In genomic region chr3:122415762-122416654, GRCh38 we compare ENCODE assay signal across 8 cellular contexts.
DNase-seq lines count a peak whose midpoint lies in the region; ATAC-seq and TF ChIP-seq lines count a peak whose summit lies in the region.

TSS of gene WDR5B (minus strand) at chr3:122416062. CDS start at chr3:122415528, 534 bp downstream.

- DNase-seq in brain pericyte (ENCODE audit: low read depth, low spot score) (peak; percentile 94), smooth muscle cell of the brain vasculature (ENCODE audit: low read depth, low spot score) (peak; percentile 97), NCI-H748 (lab: John Stamatoyannopoulos, UW; ENCODE audit: unreplicated experiment) (no peak), NCI-H82 treated with DMSO at 0.1 percent for 48 hours (lab: John Stamatoyannopoulos, UW; ENCODE audit: unreplicated experiment) (no peak)

- H3K9me3 ChIP-seq in iPS-20b (ENCODE audit: insufficient read depth, low read depth, low read length), result no peaks in the 10 kb centered on the region

- peak within 1 kb of the TSS; percentile 53 for H3K27ac ChIP-seq in iPS-20b (ENCODE audit: low read length)

- ATAC-seq in GM18519 (IDR thresholded peaks at IDR 0.05; ENCODE audit: low FRiP score, unreplicated experiment) (peak; percentile 79), HG03025 (IDR thresholded peaks at IDR 0.05; ENCODE audit: low FRiP score, unreplicated experiment) (peak; percentile 86), SK-N-SH treated with all-trans-retinoic acid at 6 μM for 48 hours (peak; percentile 90)

- H3K36me3 ChIP-seq in iPS-20b (ENCODE audit: insufficient read depth, low read depth, low read length), result peaks cover 2% of the 10 kb centered on the region

- peak within 1 kb of the TSS; percentile 94 for H3K9ac ChIP-seq in iPS-20b (ENCODE audit: low read depth, low read length)

- no peaks in the 10 kb centered on the region for H3K27me3 ChIP-seq in iPS-20b (ENCODE audit: insufficient read depth, low read length)

- peaks cover 7% of the 10 kb centered on the region; the same call in 1 of the 2 replicates for H3K4me1 ChIP-seq in iPS-20b (ENCODE audit: insufficient read depth, low read length)

- peak within 1 kb of the TSS; percentile 93 for H3K4me3 ChIP-seq in iPS-20b (ENCODE audit: low read length)

TF ChIP-seq in SK-N-SH treated with all-trans-retinoic acid at 6 μM for 48 hours, 23 proteins besides CTCF, POLR2A, EP300 and RAD21:
- TF ChIP-seq RARB (CRISPR knock-in tag; IDR thresholded peaks at IDR 0.05) (0 out of 2 replicates have a peak, but pooled peaks have one; percentile 29), ARNTL (CRISPR knock-in tag; IDR thresholded peaks at IDR 0.05; ENCODE audit: borderline replicate concordance, low read depth) (no peak), ZNF8 (CRISPR knock-in tag; IDR thresholded peaks at IDR 0.05) (peak; percentile 5; the same call in 1 of the 2 replicates)
- TF ChIP-seq, protein P1, sequence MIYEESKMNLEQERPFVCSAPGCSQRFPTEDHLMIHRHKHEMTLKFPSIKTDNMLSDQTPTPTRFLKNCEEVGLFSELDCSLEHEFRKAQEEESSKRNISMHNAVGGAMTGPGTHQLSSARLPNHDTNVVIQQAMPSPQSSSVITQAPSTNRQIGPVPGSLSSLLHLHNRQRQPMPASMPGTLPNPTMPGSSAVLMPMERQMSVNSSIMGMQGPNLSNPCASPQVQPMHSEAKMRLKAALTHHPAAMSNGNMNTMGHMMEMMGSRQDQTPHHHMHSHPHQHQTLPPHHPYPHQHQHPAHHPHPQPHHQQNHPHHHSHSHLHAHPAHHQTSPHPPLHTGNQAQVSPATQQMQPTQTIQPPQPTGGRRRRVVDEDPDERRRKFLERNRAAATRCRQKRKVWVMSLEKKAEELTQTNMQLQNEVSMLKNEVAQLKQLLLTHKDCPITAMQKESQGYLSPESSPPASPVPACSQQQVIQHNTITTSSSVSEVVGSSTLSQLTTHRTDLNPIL (CRISPR knock-in tag; IDR thresholded peaks at IDR 0.05; ENCODE audit: low read depth), result no peak
- TF ChIP-seq, protein P2, sequence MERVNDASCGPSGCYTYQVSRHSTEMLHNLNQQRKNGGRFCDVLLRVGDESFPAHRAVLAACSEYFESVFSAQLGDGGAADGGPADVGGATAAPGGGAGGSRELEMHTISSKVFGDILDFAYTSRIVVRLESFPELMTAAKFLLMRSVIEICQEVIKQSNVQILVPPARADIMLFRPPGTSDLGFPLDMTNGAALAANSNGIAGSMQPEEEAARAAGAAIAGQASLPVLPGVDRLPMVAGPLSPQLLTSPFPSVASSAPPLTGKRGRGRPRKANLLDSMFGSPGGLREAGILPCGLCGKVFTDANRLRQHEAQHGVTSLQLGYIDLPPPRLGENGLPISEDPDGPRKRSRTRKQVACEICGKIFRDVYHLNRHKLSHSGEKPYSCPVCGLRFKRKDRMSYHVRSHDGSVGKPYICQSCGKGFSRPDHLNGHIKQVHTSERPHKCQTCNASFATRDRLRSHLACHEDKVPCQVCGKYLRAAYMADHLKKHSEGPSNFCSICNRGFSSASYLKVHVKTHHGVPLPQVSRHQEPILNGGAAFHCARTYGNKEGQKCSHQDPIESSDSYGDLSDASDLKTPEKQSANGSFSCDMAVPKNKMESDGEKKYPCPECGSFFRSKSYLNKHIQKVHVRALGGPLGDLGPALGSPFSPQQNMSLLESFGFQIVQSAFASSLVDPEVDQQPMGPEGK (CRISPR knock-in tag; IDR thresholded peaks at IDR 0.05; ENCODE audit: borderline replicate concordance), result 0 out of 2 replicates have a peak, but pooled peaks have one; percentile 20

Comparison
In these comparisons a context has a peak if more than half of its experiments do, and no peak if none do; other contexts are left out.
1. DNase-seq: peak in brain pericyte (single experiment) and smooth muscle cell of the brain vasculature (single experiment); none in NCI-H748 (single experiment) and NCI-H82 treated with DMSO at 0.1 percent for 48 hours (single experiment).
2. Peak in every context shown above with its lines, with median percentiles within 50 percentile points of each other: ATAC-seq.